ENCODE assay signal across 16 cellular contexts in genomic region chr2:3457524-3458395, GRCh38.
DNase-seq lines count a peak whose midpoint lies in the region; TF ChIP-seq lines count a peak whose summit lies in the region.
"Had no signal": no experiment of that assay in that cellular context is flagged by ENCODE, and none has a peak within 500 bp of the region (broad histone marks: within the 10 kb centered on the region; RNA-seq: fewer than 3 reads in every experiment).

No MANE protein-coding gene starts in this region.

- no peak overlapping the region for H3K4me3 Mint-ChIP-seq in chondrocyte (ENCODE audit: unreplicated experiment)
- H3K4me3 Mint-ChIP-seq: CD14-positive monocyte, HFFc6 had no signal

- H3K9me3 ChIP-seq in spleen, result no peaks in the 10 kb centered on the region
- H3K9me3 ChIP-seq: MG63 had no signal

- H3K36me3 ChIP-seq in H7 (replicated peaks; ENCODE audit: control insufficient read depth, insufficient read depth, low read length) (peaks cover 4% of the 10 kb centered on the region), spleen (peaks cover 0 to 92% (median 46%) of the 10 kb centered on the region in 6 donors)

- no peaks in the 10 kb centered on the region for H3K9me3 Mint-ChIP-seq in chondrocyte (ENCODE audit: low read depth)
- H3K9me3 Mint-ChIP-seq: HFFc6 had no signal

- intact Hi-C loops in spleen (cut with DNase I; ENCODE audit: low total_unique reads), result no loop called here

- H3K36me3 Mint-ChIP-seq in chondrocyte (ENCODE audit: low read depth), result peaks cover 19% of the 10 kb centered on the region

- H3K4me3 ChIP-seq in H7 (ENCODE audit: insufficient read depth, low read depth, low read length), result no peak overlapping the region
- H3K4me3 ChIP-seq in spleen, result no peak overlapping the region
- H3K4me3 ChIP-seq: MG63 had no signal

- peaks cover 3 to 20% (median 12%) of the 10 kb centered on the region in 6 donors for H3K4me1 ChIP-seq in spleen

- no peaks in the 10 kb centered on the region for H3K27me3 ChIP-seq in H7 (ENCODE audit: control insufficient read depth, insufficient read depth, low read length)
- no peaks in the 10 kb centered on the region for H3K27me3 ChIP-seq in spleen (replicated peaks in 1 of 7)
- H3K27me3 ChIP-seq: MG63 had no signal

- no peak for TF ChIP-seq POLR2A in spleen (IDR thresholded peaks at IDR 0.05)

- H3K27me3 Mint-ChIP-seq in chondrocyte (ENCODE audit: low read depth), result no peaks in the 10 kb centered on the region

- peaks cover 6% of the 10 kb centered on the region for H3K4me1 Mint-ChIP-seq in chondrocyte (ENCODE audit: low read depth)

- WGBS in spleen, 5 donors, result 90 to 94% (median 93%) methylated on average over 27 to 30 of the region's 30 CpGs

- TF ChIP-seq CTCF in chondrocyte (IDR thresholded peaks at IDR 0.05) (no peak), spleen (IDR thresholded peaks at IDR 0.05 in 8 of 11, conservative IDR thresholded peaks at IDR 0.05 in 3 of 11) (no peak)

- H3K27ac Mint-ChIP-seq in chondrocyte (ENCODE audit: unreplicated experiment), result no peak overlapping the region
- H3K27ac Mint-ChIP-seq: HFFc6 had no signal

- no peak overlapping the region for H3K27ac ChIP-seq in spleen

- peak; percentile 51 for DNase-seq in activated effector memory CD4-positive, alpha-beta T cell treated with anti-CD3 and anti-CD28 coated beads, Interleukin-2, amount 50 U/mL, for 16 hours
- DNase-seq in activated effector memory CD4-positive, alpha-beta T cell treated with Interleukin-2 at 50 U/mL for 16 hours, result no peak
- peak; percentile 28 for DNase-seq in H7
- DNase-seq in chondrocyte (ENCODE audit: low spot score), result peak; percentile 78
- DNase-seq in spleen, result peak; percentile 50
- no peak for DNase-seq in GOT3 (lab: John Stamatoyannopoulos, UW)
- DNase-seq in NCI-H2171 treated with DMSO at 0.1 percent for 48 hours (lab: John Stamatoyannopoulos, UW), result no peak
- DNase-seq in effector CD4-positive, alpha-beta T cell, result no peak
- DNase-seq: GF-D8, HFFc6, MG63, NCI-H1092 treated with DMSO at 0.1 percent for 48 hours, NCI-H2081 treated with DMSO at 0.1 percent for 48 hours, NCI-H510A treated with DMSO at 0.1 percent for 48 hours, Right ventricle myocardium superior had no signal

Comparison
In these comparisons a context has a peak if more than half of its experiments do, and no peak if none do; other contexts are left out.
1. DNase-seq: peak in activated effector memory CD4-positive, alpha-beta T cell treated with anti-CD3 and anti-CD28 coated beads, Interleukin-2, amount 50 U/mL, for 16 hours (single experiment), H7 (single experiment), chondrocyte (single experiment) and spleen (single experiment); none in activated effector memory CD4-positive, alpha-beta T cell treated with Interleukin-2 at 50 U/mL for 16 hours (single experiment), GOT3 (single experiment), NCI-H2171 treated with DMSO at 0.1 percent for 48 hours (single experiment) and effector CD4-positive, alpha-beta T cell (single experiment).